ENCODE assay signal across 2 cellular contexts in the genomic region with DNA sequence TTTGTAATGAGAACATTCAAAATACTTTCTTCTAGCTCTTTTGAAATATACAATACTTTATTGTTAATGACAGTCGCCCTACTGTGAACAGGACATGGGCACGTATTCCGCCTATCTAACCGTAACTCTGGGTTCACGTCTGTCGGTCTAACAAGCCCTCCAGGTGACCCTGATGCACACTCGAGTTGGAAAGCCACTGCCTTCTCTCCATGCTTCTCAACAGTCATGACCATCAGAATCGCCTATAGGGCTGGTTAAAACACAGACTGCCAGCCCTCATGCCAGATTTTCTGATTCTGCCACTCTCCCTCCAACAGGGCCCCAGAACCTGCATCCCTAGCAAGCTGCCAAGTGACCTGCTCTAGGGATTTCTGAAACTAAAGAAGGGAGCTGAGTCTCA.
TF ChIP-seq lines count a peak whose summit lies in the region.

No MANE protein-coding gene starts in this region.

TF ChIP-seq in liver, 16 proteins besides CTCF, POLR2A, EP300 and RAD21 (continued from another document):
- TF ChIP-seq, protein P1, sequence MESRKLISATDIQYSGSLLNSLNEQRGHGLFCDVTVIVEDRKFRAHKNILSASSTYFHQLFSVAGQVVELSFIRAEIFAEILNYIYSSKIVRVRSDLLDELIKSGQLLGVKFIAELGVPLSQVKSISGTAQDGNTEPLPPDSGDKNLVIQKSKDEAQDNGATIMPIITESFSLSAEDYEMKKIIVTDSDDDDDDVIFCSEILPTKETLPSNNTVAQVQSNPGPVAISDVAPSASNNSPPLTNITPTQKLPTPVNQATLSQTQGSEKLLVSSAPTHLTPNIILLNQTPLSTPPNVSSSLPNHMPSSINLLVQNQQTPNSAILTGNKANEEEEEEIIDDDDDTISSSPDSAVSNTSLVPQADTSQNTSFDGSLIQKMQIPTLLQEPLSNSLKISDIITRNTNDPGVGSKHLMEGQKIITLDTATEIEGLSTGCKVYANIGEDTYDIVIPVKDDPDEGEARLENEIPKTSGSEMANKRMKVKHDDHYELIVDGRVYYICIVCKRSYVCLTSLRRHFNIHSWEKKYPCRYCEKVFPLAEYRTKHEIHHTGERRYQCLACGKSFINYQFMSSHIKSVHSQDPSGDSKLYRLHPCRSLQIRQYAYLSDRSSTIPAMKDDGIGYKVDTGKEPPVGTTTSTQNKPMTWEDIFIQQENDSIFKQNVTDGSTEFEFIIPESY (IDR thresholded peaks at IDR 0.05): no peak
- TF ChIP-seq FOXA1 (IDR thresholded peaks at IDR 0.05): no peak
- TF ChIP-seq GABPA (IDR thresholded peaks at IDR 0.05 in 1 of 2, conservative IDR thresholded peaks at IDR 0.05 in 1 of 2): no peak
- no peak for TF ChIP-seq SP1 (IDR thresholded peaks at IDR 0.05)
- TF ChIP-seq JUND (IDR thresholded peaks at IDR 0.05): no peak
- TF ChIP-seq, protein P2, sequence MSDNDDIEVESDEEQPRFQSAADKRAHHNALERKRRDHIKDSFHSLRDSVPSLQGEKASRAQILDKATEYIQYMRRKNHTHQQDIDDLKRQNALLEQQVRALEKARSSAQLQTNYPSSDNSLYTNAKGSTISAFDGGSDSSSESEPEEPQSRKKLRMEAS (IDR thresholded peaks at IDR 0.05): no peak
- TF ChIP-seq, protein P3, sequence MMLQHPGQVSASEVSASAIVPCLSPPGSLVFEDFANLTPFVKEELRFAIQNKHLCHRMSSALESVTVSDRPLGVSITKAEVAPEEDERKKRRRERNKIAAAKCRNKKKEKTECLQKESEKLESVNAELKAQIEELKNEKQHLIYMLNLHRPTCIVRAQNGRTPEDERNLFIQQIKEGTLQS (IDR thresholded peaks at IDR 0.05): no peak
- TF ChIP-seq, protein P4, sequence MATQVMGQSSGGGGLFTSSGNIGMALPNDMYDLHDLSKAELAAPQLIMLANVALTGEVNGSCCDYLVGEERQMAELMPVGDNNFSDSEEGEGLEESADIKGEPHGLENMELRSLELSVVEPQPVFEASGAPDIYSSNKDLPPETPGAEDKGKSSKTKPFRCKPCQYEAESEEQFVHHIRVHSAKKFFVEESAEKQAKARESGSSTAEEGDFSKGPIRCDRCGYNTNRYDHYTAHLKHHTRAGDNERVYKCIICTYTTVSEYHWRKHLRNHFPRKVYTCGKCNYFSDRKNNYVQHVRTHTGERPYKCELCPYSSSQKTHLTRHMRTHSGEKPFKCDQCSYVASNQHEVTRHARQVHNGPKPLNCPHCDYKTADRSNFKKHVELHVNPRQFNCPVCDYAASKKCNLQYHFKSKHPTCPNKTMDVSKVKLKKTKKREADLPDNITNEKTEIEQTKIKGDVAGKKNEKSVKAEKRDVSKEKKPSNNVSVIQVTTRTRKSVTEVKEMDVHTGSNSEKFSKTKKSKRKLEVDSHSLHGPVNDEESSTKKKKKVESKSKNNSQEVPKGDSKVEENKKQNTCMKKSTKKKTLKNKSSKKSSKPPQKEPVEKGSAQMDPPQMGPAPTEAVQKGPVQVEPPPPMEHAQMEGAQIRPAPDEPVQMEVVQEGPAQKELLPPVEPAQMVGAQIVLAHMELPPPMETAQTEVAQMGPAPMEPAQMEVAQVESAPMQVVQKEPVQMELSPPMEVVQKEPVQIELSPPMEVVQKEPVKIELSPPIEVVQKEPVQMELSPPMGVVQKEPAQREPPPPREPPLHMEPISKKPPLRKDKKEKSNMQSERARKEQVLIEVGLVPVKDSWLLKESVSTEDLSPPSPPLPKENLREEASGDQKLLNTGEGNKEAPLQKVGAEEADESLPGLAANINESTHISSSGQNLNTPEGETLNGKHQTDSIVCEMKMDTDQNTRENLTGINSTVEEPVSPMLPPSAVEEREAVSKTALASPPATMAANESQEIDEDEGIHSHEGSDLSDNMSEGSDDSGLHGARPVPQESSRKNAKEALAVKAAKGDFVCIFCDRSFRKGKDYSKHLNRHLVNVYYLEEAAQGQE (IDR thresholded peaks at IDR 0.05): no peak
- no peak for TF ChIP-seq YY1 (IDR thresholded peaks at IDR 0.05)
- TF ChIP-seq NR2F2 (IDR thresholded peaks at IDR 0.05): no peak
- no peak for TF ChIP-seq TAF1 (conservative IDR thresholded peaks at IDR 0.05)
- TF ChIP-seq HNF4G (IDR thresholded peaks at IDR 0.05): no peak
- no peak for TF ChIP-seq HNF4A (conservative IDR thresholded peaks at IDR 0.05)
TF ChIP-seq in liver: peak in this region for 0.

TF ChIP-seq in HepG2, 621 proteins besides CTCF, POLR2A, EP300 and RAD21:
- TF ChIP-seq, protein P5, sequence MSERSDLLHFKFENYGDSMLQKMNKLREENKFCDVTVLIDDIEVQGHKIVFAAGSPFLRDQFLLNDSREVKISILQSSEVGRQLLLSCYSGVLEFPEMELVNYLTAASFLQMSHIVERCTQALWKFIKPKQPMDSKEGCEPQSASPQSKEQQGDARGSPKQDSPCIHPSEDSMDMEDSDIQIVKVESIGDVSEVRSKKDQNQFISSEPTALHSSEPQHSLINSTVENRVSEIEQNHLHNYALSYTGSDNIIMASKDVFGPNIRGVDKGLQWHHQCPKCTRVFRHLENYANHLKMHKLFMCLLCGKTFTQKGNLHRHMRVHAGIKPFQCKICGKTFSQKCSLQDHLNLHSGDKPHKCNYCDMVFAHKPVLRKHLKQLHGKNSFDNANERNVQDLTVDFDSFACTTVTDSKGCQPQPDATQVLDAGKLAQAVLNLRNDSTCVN (CRISPR knock-in tag; IDR thresholded peaks at IDR 0.05; ENCODE audit: borderline replicate concordance): no peak
- TF ChIP-seq ETV5 (CRISPR knock-in tag; IDR thresholded peaks at IDR 0.05; ENCODE audit: borderline replicate concordance): no peak
- TF ChIP-seq HDAC1 (CRISPR knock-in tag; IDR thresholded peaks at IDR 0.05): no peak
- TF ChIP-seq SP5 (CRISPR knock-in tag; IDR thresholded peaks at IDR 0.05; ENCODE audit: borderline replicate concordance, low read depth): no peak
- no peak for TF ChIP-seq ZKSCAN8 (CRISPR knock-in tag; IDR thresholded peaks at IDR 0.05; ENCODE audit: borderline replicate concordance)
- TF ChIP-seq YY1 (IDR thresholded peaks at IDR 0.05; ENCODE audit: insufficient read depth, insufficient replicate concordance, low read depth, low read length): no peak
- no peak for TF ChIP-seq ZNF572 (CRISPR knock-in tag; IDR thresholded peaks at IDR 0.05)
- TF ChIP-seq, protein P6, sequence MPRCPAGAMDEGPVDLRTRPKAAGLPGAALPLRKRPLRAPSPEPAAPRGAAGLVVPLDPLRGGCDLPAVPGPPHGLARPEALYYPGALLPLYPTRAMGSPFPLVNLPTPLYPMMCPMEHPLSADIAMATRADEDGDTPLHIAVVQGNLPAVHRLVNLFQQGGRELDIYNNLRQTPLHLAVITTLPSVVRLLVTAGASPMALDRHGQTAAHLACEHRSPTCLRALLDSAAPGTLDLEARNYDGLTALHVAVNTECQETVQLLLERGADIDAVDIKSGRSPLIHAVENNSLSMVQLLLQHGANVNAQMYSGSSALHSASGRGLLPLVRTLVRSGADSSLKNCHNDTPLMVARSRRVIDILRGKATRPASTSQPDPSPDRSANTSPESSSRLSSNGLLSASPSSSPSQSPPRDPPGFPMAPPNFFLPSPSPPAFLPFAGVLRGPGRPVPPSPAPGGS (CRISPR knock-in tag; IDR thresholded peaks at IDR 0.05): no peak
- no peak for TF ChIP-seq CBX2 (IDR thresholded peaks at IDR 0.05; ENCODE audit: low read depth, low read length)
- TF ChIP-seq CBX2 (CRISPR knock-in tag; IDR thresholded peaks at IDR 0.05; ENCODE audit: low read depth): no peak
- no peak for TF ChIP-seq ZNF652 (CRISPR knock-in tag; IDR thresholded peaks at IDR 0.05; ENCODE audit: borderline replicate concordance, low read depth)
- TF ChIP-seq ZNF430 (CRISPR knock-in tag; IDR thresholded peaks at IDR 0.05): no peak
- no peak for TF ChIP-seq HDAC6 (IDR thresholded peaks at IDR 0.05; ENCODE audit: low read depth, low read length)
- TF ChIP-seq ZNF552 (CRISPR knock-in tag; IDR thresholded peaks at IDR 0.05; ENCODE audit: borderline replicate concordance): no peak
TF ChIP-seq in HepG2: peak in this region for 0.
